23 cellular contexts compared by ENCODE assay signal in genomic region chr1:180301135-180301737, GRCh38.
DNase-seq lines count a peak whose midpoint lies in the region; ATAC-seq and TF ChIP-seq lines count a peak whose summit lies in the region.
"Had no signal": no experiment of that assay in that cellular context is flagged by ENCODE, and none has a peak within 500 bp of the region (broad histone marks: within the 10 kb centered on the region; RNA-seq: fewer than 3 reads in every experiment).

No MANE protein-coding gene starts in this region.

- H3K27ac ChIP-seq in SK-N-SH (ENCODE audit: low read depth in 2 of 2, low read length in 1 of 2) (no peak overlapping the region), mammary epithelial cell (ENCODE audit: insufficient read depth, low read depth, low read length) (no peak overlapping the region)
- H3K27ac ChIP-seq: 22Rv1, upper lobe of left lung had no signal

- peaks cover 4% of the 10 kb centered on the region for H3F3A ChIP-seq in SK-N-SH (replicated peaks; ENCODE audit: insufficient read depth)

- no peak for TF ChIP-seq RAD21 in SK-N-SH (IDR thresholded peaks at IDR 0.05; ENCODE audit: low read length)

- H3K9ac ChIP-seq in SK-N-SH (no peak overlapping the region), mammary epithelial cell (ENCODE audit: insufficient read depth, low read length) (no peak overlapping the region)

- WGBS in SK-N-SH (ENCODE audit: low lambda C conversion rate) = 88% methylated on average over 1 of the region's 1 CpG
- 88% methylated on average over 1 of the region's 1 CpG for WGBS in mammary epithelial cell (ENCODE audit: low coverage, missing lambda C conversion rate)

- H2AFZ ChIP-seq in SK-N-SH (ENCODE audit: low read depth) (no peak overlapping the region), mammary epithelial cell (ENCODE audit: low read depth, low read length) (no peak overlapping the region)

- no peak for TF ChIP-seq EP300 in SK-N-SH (IDR thresholded peaks at IDR 0.05; ENCODE audit: borderline replicate concordance in 1 of 2, low read depth in 1 of 2, low read length in 1 of 2)

- no peak for TF ChIP-seq CTCF in SK-N-SH (IDR thresholded peaks at IDR 0.05)
- TF ChIP-seq CTCF in mammary epithelial cell (conservative IDR thresholded peaks at IDR 0.05 in 1 of 2, IDR thresholded peaks at IDR 0.05 in 1 of 2; ENCODE audit: extremely low read depth in 1 of 2, insufficient read depth in 1 of 2, low read depth in 1 of 2, low read length in 2 of 2) = no peak
- no peak for TF ChIP-seq CTCF in GM10248 (IDR thresholded peaks at IDR 0.05; ENCODE audit: control extremely low read depth, extremely low read depth, low read depth, missing control alignments)

- CTCF ChIA-PET in SK-N-SH (lab: Yijun Ruan, JAX) = interaction anchor here (0.8 kb wide), 1 partner anchor 48 kb away, joined by 4 read pairs; no protein-coding TSS in a partner anchor
- CTCF ChIA-PET in mammary epithelial cell (lab: Charles Lee; ENCODE audit: low non-redundant PET) = no interaction called here
- CTCF ChIA-PET in GM10248 (lab: Yijun Ruan, JAX) = no interaction called here

- intact Hi-C loops in mammary epithelial cell (cut with micrococcal nuclease) = no loop called here

- H3K9me3 ChIP-seq in SK-N-SH (no peaks in the 10 kb centered on the region), mammary epithelial cell (replicated peaks; ENCODE audit: insufficient read depth, low read length) (no peaks in the 10 kb centered on the region)

- H3K27me3 ChIP-seq in SK-N-SH (ENCODE audit: insufficient read depth) (no peaks in the 10 kb centered on the region), mammary epithelial cell (ENCODE audit: insufficient read depth, low read length) (no peaks in the 10 kb centered on the region)
- H3K27me3 ChIP-seq: upper lobe of left lung had no signal

- H3K4me3 ChIP-seq in SK-N-SH (ENCODE audit: low read depth in 2 of 2, low read length in 1 of 2) (no peak overlapping the region), mammary epithelial cell (replicated peaks in 1 of 3; ENCODE audit: insufficient read depth in 1 of 3, low read depth in 2 of 3, low read length in 3 of 3) (no peak overlapping the region)
- H3K4me3 ChIP-seq: upper lobe of left lung had no signal

- H3K36me3 ChIP-seq in SK-N-SH (replicated peaks in 1 of 2; ENCODE audit: control insufficient read depth in 1 of 2, insufficient read depth in 2 of 2, low read length in 1 of 2) (peaks cover 0 to 1% of the 10 kb centered on the region in 2 experiments), mammary epithelial cell (ENCODE audit: insufficient read depth, low read length) (no peaks in the 10 kb centered on the region)
- H3K36me3 ChIP-seq: upper lobe of left lung had no signal

- 0 out of 2 replicates have a peak, but pooled peaks cover 4% of the 10 kb centered on the region for H4K20me1 ChIP-seq in SK-N-SH (ENCODE audit: insufficient read depth)
- H4K20me1 ChIP-seq in mammary epithelial cell (ENCODE audit: insufficient read depth, low read length) = no peaks in the 10 kb centered on the region

- H3K4me1 ChIP-seq in SK-N-SH (ENCODE audit: control insufficient read depth in 1 of 2, insufficient read depth in 2 of 2, low read depth in 1 of 2, low read length in 1 of 2) = no peaks in the 10 kb centered on the region
- H3K4me1 ChIP-seq in mammary epithelial cell (ENCODE audit: insufficient read depth, low read length) = no peaks in the 10 kb centered on the region
- H3K4me1 ChIP-seq: upper lobe of left lung had no signal

- ATAC-seq in SK-N-SH treated with all-trans-retinoic acid at 6 μM for 48 hours (peak; percentile 82), GM21515 (IDR thresholded peaks at IDR 0.05; ENCODE audit: unreplicated experiment) (no peak)
- ATAC-seq: left cardiac atrium had no signal

- H3K4me2 ChIP-seq in SK-N-SH = no peak overlapping the region
- H3K4me2 ChIP-seq in mammary epithelial cell (ENCODE audit: insufficient read depth, low read depth, low read length) = no peak overlapping the region

- dilution Hi-C loops in mammary epithelial cell (cut with HindIII; ENCODE audit: low sequenced_read_pairs) = no loop called here

- no TSS peak for BruUV-seq in mammary epithelial cell (replicated peaks; lab: Mats Ljungman, UMichigan)

- POLR2A ChIA-PET in SK-N-SH (lab: Yijun Ruan, JAX) = no interaction called here
- POLR2A ChIA-PET in GM10248 (lab: Yijun Ruan, JAX) = no interaction called here

- DNase-seq in SK-N-SH = no peak
- DNase-seq in LHCN-M2 (ENCODE audit: low read depth) = peak; percentile 33
- DNase-seq in mammary epithelial cell = peak; percentile 5
- peak; percentile 47 for DNase-seq in iris pigment epithelial cell (ENCODE audit: low read depth)
- no peak for DNase-seq in GM10248 (ENCODE audit: extremely low spot score)
- DNase-seq in NCI-H2107 treated with DMSO at 0.1 percent for 48 hours (lab: John Stamatoyannopoulos, UW; ENCODE audit: unreplicated experiment) = no peak
- DNase-seq: activated CD4-positive, alpha-beta T cell treated with anti-CD3 and anti-CD28 coated beads, Interleukin-2, amount 50 U/mL, for 1 hour; activated naive CD4-positive, alpha-beta T cell; amygdala; effector CD4-positive, alpha-beta T cell; glutamatergic neuron; left cardiac atrium; mesendoderm; MM.1S; naive B cell; NCI-H1436; NCI-H510A treated with DMSO at 0.1 percent for 48 hours; occipital lobe; stimulated activated CD4-positive, alpha-beta T cell treated with anti-CD3 and anti-CD28 coated beads, Interleukin-4, amount 100 ng/mL, for 4 hours; upper lobe of left lung had no signal

- no peaks in the 10 kb centered on the region for H3K9me2 ChIP-seq in SK-N-SH

- H3K79me2 ChIP-seq in SK-N-SH (ENCODE audit: insufficient read depth) (no peaks in the 10 kb centered on the region), mammary epithelial cell (ENCODE audit: insufficient read depth, low read length) (no peaks in the 10 kb centered on the region)

- in situ Hi-C loops in mammary epithelial cell (cut with MboI; ENCODE audit: low sequenced_read_pairs in 2 of 2) = no loop called here

TF ChIP-seq in SK-N-SH treated with all-trans-retinoic acid at 6 μM for 48 hours, 23 proteins besides CTCF, POLR2A, EP300 and RAD21 (continues in another document):
- no peak for TF ChIP-seq ARNTL (CRISPR knock-in tag; IDR thresholded peaks at IDR 0.05; ENCODE audit: borderline replicate concordance, low read depth)
- TF ChIP-seq PPARA (CRISPR knock-in tag; IDR thresholded peaks at IDR 0.05; ENCODE audit: borderline replicate concordance) = no peak
- no peak for TF ChIP-seq TOX (CRISPR knock-in tag; IDR thresholded peaks at IDR 0.05; ENCODE audit: borderline replicate concordance)
- TF ChIP-seq GLIS3 (CRISPR knock-in tag; IDR thresholded peaks at IDR 0.05) = no peak
- no peak for TF ChIP-seq OSR1 (CRISPR knock-in tag; IDR thresholded peaks at IDR 0.05)
- no peak for TF ChIP-seq ZC3H10 (CRISPR knock-in tag; IDR thresholded peaks at IDR 0.05)
- TF ChIP-seq ZFP3 (CRISPR knock-in tag; IDR thresholded peaks at IDR 0.05) = no peak
- TF ChIP-seq SNAI2 (CRISPR knock-in tag; IDR thresholded peaks at IDR 0.05) = no peak
- no peak for TF ChIP-seq ZNF8 (CRISPR knock-in tag; IDR thresholded peaks at IDR 0.05)

TF ChIP-seq in SK-N-SH, 30 proteins besides CTCF, POLR2A, EP300 and RAD21 (continues in another document):
- TF ChIP-seq FOXJ3 (CRISPR knock-in tag; IDR thresholded peaks at IDR 0.05) (no peak), ZBTB33 (IDR thresholded peaks at IDR 0.05; ENCODE audit: borderline replicate concordance, low read depth) (no peak), FOSL2 (IDR thresholded peaks at IDR 0.05; ENCODE audit: borderline replicate concordance, low read depth) (no peak), RXRA (IDR thresholded peaks at IDR 0.05; ENCODE audit: borderline replicate concordance, low read depth) (no peak), JUND (IDR thresholded peaks at IDR 0.05) (no peak), TEAD4 (IDR thresholded peaks at IDR 0.05; ENCODE audit: borderline replicate concordance, insufficient read depth) (no peak), TAF1 (IDR thresholded peaks at IDR 0.05; ENCODE audit: borderline replicate concordance, low read depth, low read length) (no peak), YY1 (IDR thresholded peaks at IDR 0.05; ENCODE audit: low read depth) (no peak), NRF1 (IDR thresholded peaks at IDR 0.05; ENCODE audit: low read depth, low read length) (no peak), GATA2 (CRISPR knock-in tag; IDR thresholded peaks at IDR 0.05) (no peak), MAX (IDR thresholded peaks at IDR 0.05; ENCODE audit: low read depth) (no peak), TCF12 (IDR thresholded peaks at IDR 0.05) (no peak), IRF3 (IDR thresholded peaks at IDR 0.05; ENCODE audit: low read depth, low read length) (no peak)

Comparison
In these comparisons a context has a peak if more than half of its experiments do, and no peak if none do; other contexts are left out.
1. DNase-seq: peak in LHCN-M2 (single experiment), mammary epithelial cell (single experiment) and iris pigment epithelial cell (single experiment); none in SK-N-SH (single experiment), GM10248 (single experiment) and NCI-H2107 treated with DMSO at 0.1 percent for 48 hours (single experiment).